In genomic region chr12:122753213-122753571, GRCh38 we compare ENCODE assay signal across 8 cellular contexts. TPM values are rescaled to one million over a fixed set of nuclear protein-coding genes. Genes with fewer than 3 reads are reported as not detected.
DNase-seq lines count a peak whose midpoint lies in the region; FAIRE-seq and TF ChIP-seq lines count a peak whose summit lies in the region.

No MANE protein-coding gene starts in this region.

- no peaks in the 10 kb centered on the region for H3K9me3 ChIP-seq in HEK293 (ENCODE audit: control insufficient read depth, insufficient read depth, low read depth, low read length)
- H3K9me3 ChIP-seq in kidney (ENCODE audit: control insufficient read depth in 1 of 2, low read length in 2 of 2): no peaks in the 10 kb centered on the region

- peaks cover 46% of the 10 kb centered on the region for H3K4me1 Mint-ChIP-seq in activated naive CD8-positive, alpha-beta T cell treated with anti-CD3 and anti-CD28 coated beads for 36 hours

- no peak for FAIRE-seq in kidney (lab: Jason Lieb, UNC)
- FAIRE-seq in frontal cortex (lab: Jason Lieb, UNC): no peak

- no peaks in the 10 kb centered on the region for H3K9me3 Mint-ChIP-seq in activated naive CD8-positive, alpha-beta T cell treated with anti-CD3 and anti-CD28 coated beads for 36 hours

- peak overlapping the region; percentile 94 for H3K4me3 Mint-ChIP-seq in activated naive CD8-positive, alpha-beta T cell treated with anti-CD3 and anti-CD28 coated beads for 36 hours

- H3K27ac Mint-ChIP-seq in activated naive CD8-positive, alpha-beta T cell treated with anti-CD3 and anti-CD28 coated beads for 36 hours: peak overlapping the region; percentile 93

- H3K36me3 ChIP-seq in HEK293 (ENCODE audit: control insufficient read depth in 2 of 2, insufficient read depth in 1 of 2, low read length in 2 of 2): peaks cover 34 to 50% of the 10 kb centered on the region in 2 experiments
- H3K36me3 ChIP-seq in kidney (ENCODE audit: control insufficient read depth in 1 of 2, insufficient read depth in 2 of 2, low read length in 2 of 2): peaks cover 7 to 22% of the 10 kb centered on the region in 2 donors

- peaks cover 4% of the 10 kb centered on the region; the same call in 1 of the 2 replicates for H3K4me1 ChIP-seq in HEK293 (ENCODE audit: control insufficient read depth, insufficient read depth, low read length)
- peaks cover 6 to 10% of the 10 kb centered on the region in 2 donors for H3K4me1 ChIP-seq in kidney (ENCODE audit: control insufficient read depth in 1 of 2, insufficient read depth in 1 of 2, low read depth in 1 of 2, low read length in 2 of 2)

- DNase-seq in AG08395 (ENCODE audit: low spot score): peak; percentile 17
- no peak for DNase-seq in activated naive CD8-positive, alpha-beta T cell treated with anti-CD3 and anti-CD28 coated beads for 36 hours
- DNase-seq in kidney: no peak
- no peak for DNase-seq in NCI-H2227 (lab: John Stamatoyannopoulos, UW; ENCODE audit: unreplicated experiment)
- no peak for DNase-seq in frontal cortex (ENCODE audit: low spot score in 2 of 2)
- DNase-seq in NCI-H1092 treated with DMSO at 0.1 percent for 48 hours (lab: John Stamatoyannopoulos, UW): no peak

- peak overlapping the region; percentile 38 to 93 for H3K9ac ChIP-seq in kidney (ENCODE audit: low read length in 2 of 2)

- no peaks in the 10 kb centered on the region for H3K27me3 Mint-ChIP-seq in activated naive CD8-positive, alpha-beta T cell treated with anti-CD3 and anti-CD28 coated beads for 36 hours

- intact Hi-C loops in kidney (cut with DNase I): no loop called here

- peaks cover 38% of the 10 kb centered on the region for H3K36me3 Mint-ChIP-seq in activated naive CD8-positive, alpha-beta T cell treated with anti-CD3 and anti-CD28 coated beads for 36 hours

- TF ChIP-seq CTCF in HEK293 (tag by site-specific recombination; IDR thresholded peaks at IDR 0.05) (no peak), kidney (IDR thresholded peaks at IDR 0.05; ENCODE audit: borderline replicate concordance, extremely low read depth, insufficient read depth) (no peak)

- H3K4me3 ChIP-seq in HEK293 (ENCODE audit: low read depth, low read length) (peak overlapping the region; percentile 86), kidney (ENCODE audit: low read length in 2 of 2) (peak overlapping the region; percentile 69 to 84)

- CTCF ChIA-PET in HEK293 (lab: Yijun Ruan, JAX): interaction anchor here (0.7 to 1.6 kb wide), 11 partner anchors 12 to 680 kb away, joined by 3 to 7 read pairs (median 4); no protein-coding TSS in a partner anchor

- H3K27ac ChIP-seq in HEK293 (ENCODE audit: extremely low read depth, low read depth, low read length): peak overlapping the region; percentile 79
- peak overlapping the region; percentile 55 to 74 for H3K27ac ChIP-seq in kidney (ENCODE audit: low read depth in 2 of 2, low read length in 2 of 2)
- peak overlapping the region; percentile 19 for H3K27ac ChIP-seq in temporal lobe (ENCODE audit: low read depth, low read length)

- POLR2A ChIA-PET in HEK293 (lab: Yijun Ruan, JAX): interaction anchor here (1.3 to 1.6 kb wide), 3 partner anchors 252 to 480 kb away, joined by 3 to 4 read pairs (median 4); partner anchors contain the start of genes MPHOSPH9, MTRFR and ZCCHC8

TF ChIP-seq in HEK293, 187 proteins besides CTCF, POLR2A, EP300 and RAD21:
- TF ChIP-seq PATZ1 (tag by site-specific recombination; IDR thresholded peaks at IDR 0.05) (0 out of 2 replicates have a peak, but pooled peaks have one; percentile 24), ZNF510 (tag by site-specific recombination; IDR thresholded peaks at IDR 0.05; ENCODE audit: insufficient replicate concordance) (no peak), KLF17 (tag by site-specific recombination; IDR thresholded peaks at IDR 0.05) (no peak), ZBTB17 (tag by site-specific recombination; IDR thresholded peaks at IDR 0.05) (peak; percentile 21; the same call in 1 of the 2 replicates), ZNF324 (tag by site-specific recombination; IDR thresholded peaks at IDR 0.05) (peak; percentile 0; the same call in 1 of the 2 replicates), ZNF335 (tag by site-specific recombination; conservative IDR thresholded peaks at IDR 0.05) (peak; percentile 11; the same call in 1 of the 2 replicates), IKZF3 (tag by site-specific recombination; IDR thresholded peaks at IDR 0.05) (no peak), SCRT1 (tag by site-specific recombination; IDR thresholded peaks at IDR 0.05; ENCODE audit: borderline replicate concordance) (peak; percentile 76), ZBTB48 (tag by site-specific recombination; IDR thresholded peaks at IDR 0.05) (peak; percentile 1; the same call in 1 of the 2 replicates)

RNA-seq across cellular contexts. Expression of gene DENR, which starts 0.6 kb away (rescaled TPM):
- total RNA-seq in activated naive CD8-positive, alpha-beta T cell treated with anti-CD3 and anti-CD28 coated beads for 36 hours: 10 to 100 TPM; 77.7 to 86.4 TPM
- 35.7 TPM for total RNA-seq in kidney
- polyA plus RNA-seq in kidney (ENCODE audit: insufficient read depth, low read depth, low replicate concordance): 31.5 TPM
- 33.4 TPM for total RNA-seq in temporal lobe
- 48.9 TPM for total RNA-seq in frontal cortex

RNA-seq across cellular contexts. Expression of gene CCDC62, which starts 21.2 kb away (rescaled TPM):
- under 1 TPM; 0.44 to 0.49 TPM for total RNA-seq in activated naive CD8-positive, alpha-beta T cell treated with anti-CD3 and anti-CD28 coated beads for 36 hours
- total RNA-seq in kidney (0.22 TPM), temporal lobe (7.4 TPM), frontal cortex (12.2 TPM)
- polyA plus RNA-seq in kidney (ENCODE audit: insufficient read depth, low read depth, low replicate concordance): not detected

RNA-seq across cellular contexts. Expression of gene HCAR1, which starts 22.5 kb away (rescaled TPM):
- under 1 TPM; 0.54 to 0.68 TPM for total RNA-seq in activated naive CD8-positive, alpha-beta T cell treated with anti-CD3 and anti-CD28 coated beads for 36 hours
- total RNA-seq in kidney: 0.72 TPM
- 0.99 TPM for polyA plus RNA-seq in kidney (ENCODE audit: insufficient read depth, low read depth, low replicate concordance)
- 0.49 TPM for total RNA-seq in temporal lobe
- total RNA-seq in frontal cortex: 0.41 TPM

RNA-seq across cellular contexts. Expression of gene HCAR3, which starts 36.6 kb away (rescaled TPM):
- total RNA-seq in activated naive CD8-positive, alpha-beta T cell treated with anti-CD3 and anti-CD28 coated beads for 36 hours: not detected
- total RNA-seq in kidney: not detected
- not detected for polyA plus RNA-seq in kidney (ENCODE audit: insufficient read depth, low read depth, low replicate concordance)
- under 0.01 TPM for total RNA-seq in temporal lobe
- total RNA-seq in frontal cortex: not detected

RNA-seq across cellular contexts. Expression of gene HCAR2, which starts 50.0 kb away (rescaled TPM):
- not detected for total RNA-seq in activated naive CD8-positive, alpha-beta T cell treated with anti-CD3 and anti-CD28 coated beads for 36 hours
- total RNA-seq in kidney: not detected
- polyA plus RNA-seq in kidney (ENCODE audit: insufficient read depth, low read depth, low replicate concordance): not detected
- not detected for total RNA-seq in temporal lobe
- total RNA-seq in frontal cortex: under 0.01 TPM

Comparison
In these comparisons a context has a peak if more than half of its experiments do, and no peak if none do; other contexts are left out.
1. H3K27ac ChIP-seq: peak in every context shown above with its lines; median percentile 79 in HEK293; 64 in kidney; 19 in temporal lobe.